1 cellular context compared by ENCODE assay signal in genomic region chr6:119339941-119340456, GRCh38.
A peak's percentile ranks its signal among the peaks of the same experiment; 100 is the strongest.
TF ChIP-seq lines count a peak whose summit lies in the region.

No MANE protein-coding gene starts in this region.

TF ChIP-seq in K562, 482 proteins besides CTCF, POLR2A, EP300 and RAD21 (continued from another document and continues in another):
- TF ChIP-seq ZBTB34 (CRISPR knock-in tag; IDR thresholded peaks at IDR 0.05): no peak
- no peak for TF ChIP-seq ZFPM2 (CRISPR knock-in tag; IDR thresholded peaks at IDR 0.05)
- no peak for TF ChIP-seq ZBTB8A (IDR thresholded peaks at IDR 0.05; ENCODE audit: partially characterized antibody)
- no peak for TF ChIP-seq CC2D1A (IDR thresholded peaks at IDR 0.05)
- no peak for TF ChIP-seq DNMT1 (IDR thresholded peaks at IDR 0.05)
- TF ChIP-seq ZNF232 (CRISPR knock-in tag; IDR thresholded peaks at IDR 0.05): no peak
- no peak for TF ChIP-seq KLF1 (tag; IDR thresholded peaks at IDR 0.05)
- TF ChIP-seq THAP12 (CRISPR knock-in tag; IDR thresholded peaks at IDR 0.05): no peak
- no peak for TF ChIP-seq MED1 (CRISPR knock-in tag; IDR thresholded peaks at IDR 0.05; ENCODE audit: borderline replicate concordance)
- no peak for TF ChIP-seq SMARCA5 (IDR thresholded peaks at IDR 0.05)
- TF ChIP-seq ARNT (IDR thresholded peaks at IDR 0.05): no peak
- TF ChIP-seq CEBPG (CRISPR knock-in tag; IDR thresholded peaks at IDR 0.05): 0 out of 2 replicates have a peak, but pooled peaks have one; percentile 8
- peak in 1 of 2 experiments; percentile 71; a peak in 2 of 4 replicates for TF ChIP-seq CEBPG (tag; conservative IDR thresholded peaks at IDR 0.05 in 1 of 2, IDR thresholded peaks at IDR 0.05 in 1 of 2)
- no peak for TF ChIP-seq ELK3 (CRISPR knock-in tag; IDR thresholded peaks at IDR 0.05)
- no peak for TF ChIP-seq SIN3A (IDR thresholded peaks at IDR 0.05; ENCODE audit: borderline replicate concordance in 2 of 2, control insufficient read depth in 1 of 2, low read depth in 2 of 2, low read length in 2 of 2)
- no peak for TF ChIP-seq ZNF24 (IDR thresholded peaks at IDR 0.05)
- TF ChIP-seq GATAD2B (IDR thresholded peaks at IDR 0.05; ENCODE audit: borderline replicate concordance): no peak
- TF ChIP-seq BMI1 (IDR thresholded peaks at IDR 0.05; ENCODE audit: low read length): no peak
- no peak for TF ChIP-seq NR2C2 (CRISPR knock-in tag; IDR thresholded peaks at IDR 0.05)
- no peak for TF ChIP-seq NR2C2 (tag; IDR thresholded peaks at IDR 0.05)
- peak; percentile 26; the same call in 1 of the 2 replicates for TF ChIP-seq TEAD4 (IDR thresholded peaks at IDR 0.05; ENCODE audit: low read length)
- TF ChIP-seq TEAD4 (CRISPR knock-in tag; IDR thresholded peaks at IDR 0.05; ENCODE audit: borderline replicate concordance): no peak
- no peak for TF ChIP-seq TAF9B (IDR thresholded peaks at IDR 0.05; ENCODE audit: partially characterized antibody)
- TF ChIP-seq ATF7 (IDR thresholded peaks at IDR 0.05): no peak; the same call in 1 of the 2 replicates
- TF ChIP-seq KDM2B (CRISPR knock-in tag; IDR thresholded peaks at IDR 0.05): no peak
- no peak for TF ChIP-seq XRCC4 (IDR thresholded peaks at IDR 0.05; ENCODE audit: extremely low read depth, insufficient read depth, insufficient read length)
- no peak for TF ChIP-seq USF2 (CRISPR knock-in tag; IDR thresholded peaks at IDR 0.05)
- TF ChIP-seq SMAD4 (CRISPR knock-in tag; conservative IDR thresholded peaks at IDR 0.05): 0 out of 2 replicates have a peak, but pooled peaks have one; percentile 13
- no peak for TF ChIP-seq GTF2F1 (IDR thresholded peaks at IDR 0.05; ENCODE audit: low read depth, low read length)
- no peak for TF ChIP-seq NR3C1 (CRISPR knock-in tag; IDR thresholded peaks at IDR 0.05)
- no peak for TF ChIP-seq POLR2AphosphoS2 (IDR thresholded peaks at IDR 0.05; ENCODE audit: low read length)
- no peak for TF ChIP-seq ATF3 (IDR thresholded peaks at IDR 0.05)
- no peak for TF ChIP-seq ATF3 (CRISPR knock-in tag; conservative IDR thresholded peaks at IDR 0.05)
- no peak for TF ChIP-seq MAFG (tag; conservative IDR thresholded peaks at IDR 0.05)
- no peak for TF ChIP-seq BRD4 (IDR thresholded peaks at IDR 0.05)
- no peak for TF ChIP-seq SETDB1 (IDR thresholded peaks at IDR 0.05; ENCODE audit: low read length)
- no peak for TF ChIP-seq BRCA1 (IDR thresholded peaks at IDR 0.05)
- no peak for TF ChIP-seq BRCA1 (CRISPR knock-in tag; IDR thresholded peaks at IDR 0.05)
- TF ChIP-seq NFATC3 (IDR thresholded peaks at IDR 0.05): no peak
- no peak for TF ChIP-seq PTRF (tag; IDR thresholded peaks at IDR 0.05)
- no peak for TF ChIP-seq MLLT1 (IDR thresholded peaks at IDR 0.05)
- TF ChIP-seq POLR2AphosphoS5 (IDR thresholded peaks at IDR 0.05; ENCODE audit: control insufficient read depth, insufficient read depth, low read depth, low read length): peak; percentile 35; the same call in 1 of the 2 replicates
- no peak for TF ChIP-seq CBX8 (IDR thresholded peaks at IDR 0.05; ENCODE audit: borderline replicate concordance, extremely low read depth, low read depth, low read length, poor library complexity, severe bottlenecking)
- TF ChIP-seq UBTF (IDR thresholded peaks at IDR 0.05; ENCODE audit: borderline replicate concordance in 1 of 2, low read depth in 2 of 2, low read length in 2 of 2): no peak
- no peak for TF ChIP-seq SIRT6 (IDR thresholded peaks at IDR 0.05; ENCODE audit: low read depth, low read length)
- no peak for TF ChIP-seq CBFB (CRISPR knock-in tag; IDR thresholded peaks at IDR 0.05)
- TF ChIP-seq KLF10 (CRISPR knock-in tag; IDR thresholded peaks at IDR 0.05): no peak
- no peak for TF ChIP-seq MTA2 (IDR thresholded peaks at IDR 0.05; ENCODE audit: low read depth)
- no peak for TF ChIP-seq BACH1 (tag; IDR thresholded peaks at IDR 0.05)
- TF ChIP-seq ETS2 (tag; IDR thresholded peaks at IDR 0.05; ENCODE audit: borderline replicate concordance, poor library complexity, severe bottlenecking): no peak
- no peak for TF ChIP-seq ZNF444 (CRISPR knock-in tag; IDR thresholded peaks at IDR 0.05)
- TF ChIP-seq MAZ (CRISPR knock-in tag; conservative IDR thresholded peaks at IDR 0.05 in 1 of 2, IDR thresholded peaks at IDR 0.05 in 1 of 2): no peak
- no peak for TF ChIP-seq HNRNPLL (IDR thresholded peaks at IDR 0.05; ENCODE audit: low read depth, low read length, poor library complexity, severe bottlenecking)
- 0 out of 2 replicates have a peak, but pooled peaks have one; percentile 12 for TF ChIP-seq CREM (IDR thresholded peaks at IDR 0.05; ENCODE audit: low read depth)
- no peak for TF ChIP-seq ARHGAP35 (IDR thresholded peaks at IDR 0.05; ENCODE audit: partially characterized antibody)
- TF ChIP-seq SAP30 (IDR thresholded peaks at IDR 0.05; ENCODE audit: borderline replicate concordance, insufficient read depth, low read depth, low read length, poor library complexity, severe bottlenecking): no peak
- no peak for TF ChIP-seq FOXK2 (conservative IDR thresholded peaks at IDR 0.05 in 1 of 2, IDR thresholded peaks at IDR 0.05 in 1 of 2; ENCODE audit: low read depth in 2 of 2)
- TF ChIP-seq SLC30A9 (CRISPR knock-in tag; IDR thresholded peaks at IDR 0.05): no peak
- TF ChIP-seq PRPF4 (IDR thresholded peaks at IDR 0.05; ENCODE audit: insufficient read depth, low read depth, low read length, poor library complexity, severe bottlenecking): no peak
- no peak for TF ChIP-seq GATA2 (CRISPR knock-in tag; IDR thresholded peaks at IDR 0.05)
- no peak for TF ChIP-seq ZNF41 (CRISPR knock-in tag; conservative IDR thresholded peaks at IDR 0.05)
- TF ChIP-seq HNRNPUL1 (IDR thresholded peaks at IDR 0.05; ENCODE audit: low read length): no peak
- no peak for TF ChIP-seq SAFB (IDR thresholded peaks at IDR 0.05; ENCODE audit: borderline replicate concordance, low read depth, low read length)
- no peak for TF ChIP-seq HDAC6 (IDR thresholded peaks at IDR 0.05; ENCODE audit: low read depth, low read length)
- no peak for TF ChIP-seq E2F6 (IDR thresholded peaks at IDR 0.05; ENCODE audit: borderline replicate concordance in 1 of 2, extremely low read depth in 1 of 2, insufficient read depth in 1 of 2, insufficient read length in 1 of 2, low read depth in 1 of 2, low read length in 1 of 2, poor library complexity in 1 of 2, severe bottlenecking in 1 of 2)
- no peak for TF ChIP-seq RHOXF2B (CRISPR knock-in tag; conservative IDR thresholded peaks at IDR 0.05)
- TF ChIP-seq SNAPC5 (CRISPR knock-in tag; IDR thresholded peaks at IDR 0.05): no peak
- no peak for TF ChIP-seq U2AF1 (optimal IDR thresholded peaks at IDR 0.05; ENCODE audit: low read depth, low read length)
- TF ChIP-seq POLR2H (tag; IDR thresholded peaks at IDR 0.05; ENCODE audit: low read depth): no peak
- TF ChIP-seq SMARCE1 (IDR thresholded peaks at IDR 0.05): no peak
- peak; percentile 80 for TF ChIP-seq SPI1 (IDR thresholded peaks at IDR 0.05; ENCODE audit: borderline replicate concordance, low read depth, low read length)
- no peak for TF ChIP-seq SIX5 (IDR thresholded peaks at IDR 0.05; ENCODE audit: borderline replicate concordance in 1 of 2, insufficient read depth in 1 of 2, low read depth in 1 of 2, low read length in 2 of 2)
- TF ChIP-seq ZNF511 (CRISPR knock-in tag; IDR thresholded peaks at IDR 0.05): no peak
